Comparison of ENCODE assay signal across 1 cellular context in genomic region chr1:2644591-2645101, GRCh38.
TF ChIP-seq lines count a peak whose summit lies in the region.

No MANE protein-coding gene starts in this region.

TF ChIP-seq in GM12891, 5 proteins besides CTCF, POLR2A, EP300 and RAD21:
- no peak for TF ChIP-seq PAX5 (IDR thresholded peaks at IDR 0.05; ENCODE audit: insufficient read depth, low read length, severe bottlenecking)
- no peak for TF ChIP-seq TAF1 (IDR thresholded peaks at IDR 0.05; ENCODE audit: low read depth, low read length)
- TF ChIP-seq POLR2AphosphoS5 (IDR thresholded peaks at IDR 0.05; ENCODE audit: low read depth, low read length): no peak
- no peak for TF ChIP-seq SPI1 (IDR thresholded peaks at IDR 0.05; ENCODE audit: low read depth, low read length)
- no peak for TF ChIP-seq POU2F2 (IDR thresholded peaks at IDR 0.05; ENCODE audit: low read depth, low read length)
